In the genomic region with DNA sequence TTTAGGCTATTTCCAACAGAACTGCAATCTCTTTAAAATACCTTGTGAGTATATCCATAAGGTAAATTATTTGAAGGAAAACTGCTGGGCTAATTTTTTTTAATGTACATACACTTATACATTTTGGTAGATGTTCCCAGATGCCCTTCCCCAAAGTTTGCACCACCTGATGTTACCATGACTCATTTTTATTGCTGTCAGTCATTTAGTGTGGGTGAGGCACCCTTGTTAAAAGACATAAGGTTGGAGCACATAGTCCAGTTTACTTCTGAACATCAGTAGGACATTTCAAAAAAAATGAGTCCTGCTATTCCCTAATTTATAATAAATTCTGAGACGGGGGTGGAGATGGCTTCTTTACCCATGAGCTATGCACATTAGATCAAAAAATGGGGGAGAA, we compare ENCODE assay signal across 6 cellular contexts.
"Had no signal": no experiment of that assay in that cellular context is flagged by ENCODE, and none has a peak within 500 bp of the region (broad histone marks: within the 10 kb centered on the region; RNA-seq: fewer than 3 reads in every experiment).

No MANE protein-coding gene starts in this region.

- H3K27ac ChIP-seq: GM23248 had no signal

- DNase-seq: GM23248, GOT3, H7, H9, HCEC 1CT, HFFc6 had no signal
